Comparison of ENCODE assay signal across 13 cellular contexts in the genomic region with DNA sequence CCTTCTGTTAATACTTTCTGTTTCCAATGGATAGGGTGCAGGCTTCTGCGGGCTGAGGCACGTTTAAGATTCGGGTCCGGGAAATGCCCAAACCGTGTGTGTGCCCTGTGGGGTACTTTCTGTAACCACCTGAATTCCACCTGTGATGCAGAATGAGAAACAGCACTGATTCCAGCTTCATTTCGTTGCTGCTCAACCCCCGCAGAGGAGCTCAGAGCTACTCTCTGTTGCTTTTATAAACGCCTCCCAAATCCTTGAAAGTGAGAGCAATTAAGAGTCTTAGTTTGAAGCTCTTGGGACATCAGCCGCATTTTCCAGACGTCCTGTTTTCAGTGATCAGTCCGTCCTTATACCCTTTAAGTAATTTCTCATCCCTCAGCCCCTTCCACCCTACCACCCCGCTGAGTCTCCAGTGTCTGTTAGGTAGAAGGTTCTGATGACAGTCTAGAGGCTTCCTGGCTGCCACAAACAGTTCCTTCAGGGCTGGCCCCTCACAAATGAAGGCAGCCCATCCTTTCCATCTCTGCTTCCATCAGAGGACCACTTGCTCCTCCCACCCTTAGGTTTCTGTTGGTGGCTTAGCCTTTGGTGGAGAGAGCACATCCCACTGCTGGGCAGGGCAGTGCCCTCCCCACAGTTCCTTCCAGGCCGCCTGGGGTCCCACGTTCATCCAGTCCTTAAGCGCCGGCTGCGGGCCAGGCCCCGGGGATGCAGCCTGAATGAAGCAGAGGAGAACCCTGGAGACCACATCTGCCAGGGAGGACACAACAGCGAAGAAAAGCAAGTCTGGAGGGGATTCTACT.
DNase-seq lines count a peak whose midpoint lies in the region; ATAC-seq and TF ChIP-seq lines count a peak whose summit lies in the region.
"Had no signal": no experiment of that assay in that cellular context is flagged by ENCODE, and none has a peak within 500 bp of the region (broad histone marks: within the 10 kb centered on the region; RNA-seq: fewer than 3 reads in every experiment).

No MANE protein-coding gene starts in this region.

- H3K36me3 Mint-ChIP-seq in osteocyte (ENCODE audit: unreplicated experiment) = peaks cover 22% of the 10 kb centered on the region
- H3K36me3 Mint-ChIP-seq: natural killer cell had no signal

- H3K27ac Mint-ChIP-seq in osteocyte (ENCODE audit: unreplicated experiment) = peak overlapping the region; percentile 41
- H3K27ac Mint-ChIP-seq: immature natural killer cell, natural killer cell had no signal

- no peak for TF ChIP-seq CTCF in osteocyte (IDR thresholded peaks at IDR 0.05)

- H3K4me3 Mint-ChIP-seq in osteocyte (ENCODE audit: unreplicated experiment) = no peak overlapping the region
- H3K4me3 Mint-ChIP-seq: immature natural killer cell, natural killer cell had no signal

- DNase-seq in cardiac septum (ENCODE audit: low spot score) (peak; percentile 59), left ventricle myocardium superior (no peak), ecto neural progenitor cell (ENCODE audit: low spot score) (peak; percentile 23), osteocyte (ENCODE audit: extremely low spot score, unreplicated experiment) (peak; percentile 59), NCI-H1694 (lab: John Stamatoyannopoulos, UW) (no peak), HCEC 1CT (no peak), HK-2 (ENCODE audit: unreplicated experiment) (no peak)
- DNase-seq: activated CD4-positive, alpha-beta T cell treated with anti-CD3 and anti-CD28 coated beads for 1 hour; immature natural killer cell; natural killer cell; stimulated activated CD4-positive, alpha-beta T cell treated with anti-CD3 and anti-CD28 coated beads, Interleukin-12 subunit alpha, Interleukin-12 subunit beta, amount 100 ng/mL, for 4 hours; stimulated activated CD8-positive, alpha-beta memory T cell treated with anti-CD3 and anti-CD28 coated beads, Interleukin-4, amount 100 ng/mL, for 48 hours had no signal

- no peaks in the 10 kb centered on the region for H3K27me3 Mint-ChIP-seq in osteocyte (ENCODE audit: unreplicated experiment)

- peaks cover 74% of the 10 kb centered on the region for H3K4me1 Mint-ChIP-seq in osteocyte (ENCODE audit: unreplicated experiment)

- ATAC-seq in left ventricle myocardium superior = no peak
- ATAC-seq: HepG2, natural killer cell had no signal

- no peaks in the 10 kb centered on the region for H3K9me3 Mint-ChIP-seq in osteocyte (ENCODE audit: unreplicated experiment)
- H3K9me3 Mint-ChIP-seq: immature natural killer cell, natural killer cell had no signal

- intact Hi-C loops in cardiac septum (cut with DNase I) = loop anchor here (2.0 to 10.0 kb wide), 3 partner anchors 65 to 256 kb away; partner anchors contain the start of gene SH3RF3
- intact Hi-C loops in left ventricle myocardium superior (cut with micrococcal nuclease) = no loop called here

Comparison
In these comparisons a context has a peak if more than half of its experiments do, and no peak if none do; other contexts are left out.
1. DNase-seq: peak in cardiac septum (single experiment), ecto neural progenitor cell (single experiment) and osteocyte (single experiment); none in left ventricle myocardium superior (single experiment), NCI-H1694 (single experiment), HCEC 1CT (single experiment) and HK-2 (single experiment).